In genomic region chr5:158709279-158709678, GRCh38 we compare ENCODE assay signal across 29 cellular contexts.
"Had no signal": no experiment of that assay in that cellular context is flagged by ENCODE, and none has a peak within 500 bp of the region (broad histone marks: within the 10 kb centered on the region; RNA-seq: fewer than 3 reads in every experiment).

No MANE protein-coding gene starts in this region.

- ATAC-seq: esophagus mucosa; gastrocnemius medialis; heart left ventricle; left lung; mucosa of descending colon; naive thymus-derived CD4-positive, alpha-beta T cell; psoas muscle; right cardiac atrium; stimulated activated naive CD8-positive, alpha-beta T cell treated with anti-CD3 and anti-CD28 coated beads, Interleukin-15, amount 100 ng/mL, for 72 hours; upper lobe of right lung had no signal

- H3K27me3 Mint-ChIP-seq: stimulated activated naive CD8-positive, alpha-beta T cell treated with anti-CD3 and anti-CD28 coated beads, Interleukin-15, amount 100 ng/mL, for 72 hours had no signal

- H3K27me3 ChIP-seq: gastrocnemius medialis, heart left ventricle, hepatocyte, left lung, ovary, sigmoid colon, suprapubic skin, transverse colon, upper lobe of right lung, vagina had no signal

- H3K4me3 ChIP-seq: dorsolateral prefrontal cortex, gastrocnemius medialis, heart left ventricle, hepatocyte, left lung, mucosa of descending colon, ovary, psoas muscle, sigmoid colon, suprapubic skin, transverse colon, upper lobe of right lung, vagina had no signal

- H3K4me1 ChIP-seq: gastrocnemius medialis, heart left ventricle, left lung, psoas muscle, sigmoid colon, suprapubic skin, transverse colon, upper lobe of right lung, vagina had no signal

- H3K27ac Mint-ChIP-seq: endodermal cell; mesothelial cell of epicardium; naive thymus-derived CD4-positive, alpha-beta T cell; nephron; stimulated activated naive CD8-positive, alpha-beta T cell treated with anti-CD3 and anti-CD28 coated beads, Interleukin-15, amount 100 ng/mL, for 72 hours had no signal

- H3K4me1 Mint-ChIP-seq: endodermal cell; mesothelial cell of epicardium; naive thymus-derived CD4-positive, alpha-beta T cell; nephron; stimulated activated naive CD8-positive, alpha-beta T cell treated with anti-CD3 and anti-CD28 coated beads, Interleukin-15, amount 100 ng/mL, for 72 hours had no signal

- H3K4me2 ChIP-seq: hepatocyte had no signal

- H3K27ac ChIP-seq: dorsolateral prefrontal cortex, epithelial cell of prostate, gastrocnemius medialis, heart left ventricle, hepatocyte, left lung, ovary, psoas muscle, sigmoid colon, suprapubic skin, transverse colon, upper lobe of right lung, vagina had no signal

- H3K4me3 Mint-ChIP-seq: endodermal cell; mesothelial cell of epicardium; naive thymus-derived CD4-positive, alpha-beta T cell; nephron; stimulated activated naive CD8-positive, alpha-beta T cell treated with anti-CD3 and anti-CD28 coated beads, Interleukin-15, amount 100 ng/mL, for 72 hours had no signal

- H2AFZ ChIP-seq: hepatocyte had no signal

- H3K9me3 ChIP-seq: gastrocnemius medialis, mucosa of descending colon, ovary, psoas muscle, suprapubic skin, transverse colon, upper lobe of right lung, vagina had no signal

- DNase-seq: dorsolateral prefrontal cortex; effector CD8-positive, alpha-beta T cell; endodermal cell; foreskin fibroblast; gastrocnemius medialis; heart left ventricle; left lung; mesenchymal stem cell; mucosa of descending colon; naive thymus-derived CD4-positive, alpha-beta T cell; occipital lobe; ovary; posterior cingulate gyrus; psoas muscle; right cardiac atrium; sigmoid colon; stimulated activated CD4-positive, alpha-beta T cell treated with anti-CD3 and anti-CD28 coated beads, Interleukin-15, amount 100 ng/mL, for 24 hours; stimulated activated CD4-positive, alpha-beta T cell treated with anti-CD3 and anti-CD28 coated beads, Interleukin-2, amount 100 ng/mL, for 48 hours; stimulated activated naive CD4-positive, alpha-beta T cell; stimulated activated naive CD8-positive, alpha-beta T cell treated with anti-CD3 and anti-CD28 coated beads, Interleukin-15, amount 100 ng/mL, for 72 hours; transverse colon; upper lobe of right lung had no signal

- H3K36me3 ChIP-seq: ovary, transverse colon had no signal

- H3K79me2 ChIP-seq: hepatocyte had no signal
